ENCODE assay signal across 16 cellular contexts in the genomic region with DNA sequence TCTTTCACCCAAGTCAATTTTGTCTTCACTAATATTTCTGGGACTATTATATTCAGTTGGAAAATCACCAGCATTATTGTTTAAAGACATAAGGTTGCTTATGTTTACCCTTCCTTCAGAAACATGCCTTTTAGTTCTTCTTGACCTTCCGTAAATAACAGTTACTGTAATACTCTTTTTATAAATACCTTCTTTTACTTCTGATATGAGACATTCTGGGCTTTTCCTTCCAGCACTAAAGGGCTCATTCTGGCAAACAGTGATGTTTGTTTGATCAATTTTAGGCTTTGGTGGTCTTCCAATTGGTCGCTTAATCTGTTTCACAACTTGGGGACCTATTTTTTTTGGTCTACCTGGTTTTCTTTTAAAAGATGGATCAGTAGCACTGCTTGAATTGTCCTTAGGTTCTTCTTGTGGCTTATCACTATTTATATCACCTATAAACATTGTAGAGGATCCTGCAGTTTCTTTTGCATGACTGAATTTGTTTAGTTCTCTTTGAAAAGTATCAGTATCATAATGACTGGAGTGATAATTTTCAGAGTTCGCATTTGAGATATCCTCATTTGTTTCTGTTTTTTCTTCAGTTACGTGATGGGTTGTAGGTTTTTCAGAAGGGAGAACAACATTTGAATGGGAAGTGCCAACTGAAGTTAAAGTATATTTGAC.
DNase-seq lines count a peak whose midpoint lies in the region; ATAC-seq and TF ChIP-seq lines count a peak whose summit lies in the region.
"Had no signal": no experiment of that assay in that cellular context is flagged by ENCODE, and none has a peak within 500 bp of the region (broad histone marks: within the 10 kb centered on the region; RNA-seq: fewer than 3 reads in every experiment).

No MANE protein-coding gene starts in this region.

- intact Hi-C loops in esophagus muscularis mucosa (cut with DNase I) = no loop called here

- H3K4me3 ChIP-seq in upper lobe of left lung (no peak overlapping the region), esophagus muscularis mucosa (no peak overlapping the region)
- H3K4me3 ChIP-seq: coronary artery, GM23248, K562, right atrium auricular region, tibial artery had no signal

- H3K27me3 ChIP-seq in upper lobe of left lung (no peaks in the 10 kb centered on the region), esophagus muscularis mucosa (no peaks in the 10 kb centered on the region)
- H3K27me3 ChIP-seq: right atrium auricular region, tibial artery had no signal

- WGBS in upper lobe of left lung, 2 donors = 90 to 92% methylated on average over 4 of the region's 4 CpGs
- 98% methylated on average over 4 of the region's 4 CpGs for WGBS in esophagus muscularis mucosa

- peak; percentile 98 for ATAC-seq in GM18505 (IDR thresholded peaks at IDR 0.05; ENCODE audit: unreplicated experiment)
- ATAC-seq in GM19463 (IDR thresholded peaks at IDR 0.05; ENCODE audit: unreplicated experiment) = peak; percentile 94
- peak; percentile 95 for ATAC-seq in HG02840 (IDR thresholded peaks at IDR 0.05; ENCODE audit: low FRiP score, unreplicated experiment)
- peak; percentile 96 for ATAC-seq in HG03442 (IDR thresholded peaks at IDR 0.05; ENCODE audit: unreplicated experiment)
- ATAC-seq in upper lobe of left lung (ENCODE audit: low FRiP score in 2 of 2) = no peak
- ATAC-seq: K562 had no signal

- H3K4me1 ChIP-seq in upper lobe of left lung (no peaks in the 10 kb centered on the region), esophagus muscularis mucosa (no peaks in the 10 kb centered on the region)
- H3K4me1 ChIP-seq: right atrium auricular region, tibial artery had no signal

- no peak for TF ChIP-seq EP300 in upper lobe of left lung (IDR thresholded peaks at IDR 0.05)
- TF ChIP-seq EP300 in esophagus muscularis mucosa (IDR thresholded peaks at IDR 0.05) = no peak

- TF ChIP-seq CTCF in upper lobe of left lung (IDR thresholded peaks at IDR 0.05) = no peak
- no peak for TF ChIP-seq CTCF in esophagus muscularis mucosa (IDR thresholded peaks at IDR 0.05)

- no peak for TF ChIP-seq POLR2A in GM18505 (IDR thresholded peaks at IDR 0.05; ENCODE audit: borderline replicate concordance, extremely low read depth, insufficient read depth, insufficient read length)
- no peak for TF ChIP-seq POLR2A in upper lobe of left lung (IDR thresholded peaks at IDR 0.05)
- TF ChIP-seq POLR2A in esophagus muscularis mucosa (IDR thresholded peaks at IDR 0.05; ENCODE audit: low read depth) = no peak

- H3K9me3 ChIP-seq in upper lobe of left lung (no peaks in the 10 kb centered on the region), esophagus muscularis mucosa (no peaks in the 10 kb centered on the region)
- H3K9me3 ChIP-seq: right atrium auricular region had no signal

- H3K27ac ChIP-seq in upper lobe of left lung = no peak overlapping the region
- no peak overlapping the region for H3K27ac ChIP-seq in esophagus muscularis mucosa (replicated peaks in 1 of 4)
- H3K27ac ChIP-seq: coronary artery, GM23248, right atrium auricular region, tibial artery had no signal

- DNase-seq in NCI-H2081 treated with DMSO at 0.1 percent for 48 hours (lab: John Stamatoyannopoulos, UW) (no peak), upper lobe of left lung (no peak), DMS53 treated with DMSO at 0.1 percent for 48 hours (lab: John Stamatoyannopoulos, UW; ENCODE audit: unreplicated experiment) (no peak), esophagus muscularis mucosa (ENCODE audit: extremely low spot score) (no peak)
- DNase-seq: activated naive CD4-positive, alpha-beta T cell treated with anti-CD3 and anti-CD28 coated beads, Interleukin-2, amount 50 U/mL, for 16 hours; DMS79 treated with DMSO at 0.1 percent for 48 hours; GM23248; NCI-H2029; tibial artery had no signal

- H3K36me3 ChIP-seq in upper lobe of left lung (no peaks in the 10 kb centered on the region), esophagus muscularis mucosa (no peaks in the 10 kb centered on the region)
- H3K36me3 ChIP-seq: right atrium auricular region, tibial artery had no signal

Comparison
In these comparisons a context has a peak if more than half of its experiments do, and no peak if none do; other contexts are left out.
1. ATAC-seq: peak in GM18505 (single experiment), GM19463 (single experiment), HG02840 (single experiment) and HG03442 (single experiment); none in upper lobe of left lung (0 of 2).